ENCODE assay signal across 8 cellular contexts in the genomic region with DNA sequence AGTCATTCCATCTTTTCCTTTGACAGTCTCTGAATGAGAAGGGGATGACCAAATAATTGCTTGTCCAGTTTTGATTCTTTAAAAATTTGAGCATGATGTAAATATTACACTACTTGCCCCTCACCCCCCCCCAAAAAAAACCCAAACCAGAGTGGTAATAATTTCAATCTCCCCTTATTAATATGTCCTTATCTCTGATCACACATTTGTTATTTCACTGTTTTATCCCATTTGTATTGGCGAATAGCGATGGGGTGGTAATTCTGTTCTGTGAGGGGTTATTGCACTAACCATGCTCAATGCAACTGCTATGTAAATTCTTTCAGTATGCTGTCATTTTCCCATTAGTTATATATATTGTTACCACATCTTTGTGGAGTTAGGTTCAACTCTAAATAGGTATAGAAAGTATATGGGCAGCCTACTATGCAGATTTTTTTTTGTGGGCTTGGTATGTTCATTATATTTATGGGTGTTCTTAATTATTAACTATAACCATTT. TPM values are rescaled to one million over a fixed set of nuclear protein-coding genes. Genes with fewer than 3 reads are reported as not detected.
DNase-seq lines count a peak whose midpoint lies in the region; ATAC-seq, FAIRE-seq and TF ChIP-seq lines count a peak whose summit lies in the region.

No MANE protein-coding gene starts in this region.

- WGBS in esophagus muscularis mucosa: 15% methylated on average over 2 of the region's 2 CpGs

- no peak for TF ChIP-seq POLR2A in esophagus muscularis mucosa (IDR thresholded peaks at IDR 0.05; ENCODE audit: low read depth)

- peaks cover 18% of the 10 kb centered on the region for H3K79me2 ChIP-seq in parathyroid adenoma

- no peak for TF ChIP-seq CTCF in RWPE2 (IDR thresholded peaks at IDR 0.05; ENCODE audit: poor library complexity, severe bottlenecking)
- no peak for TF ChIP-seq CTCF in esophagus muscularis mucosa (IDR thresholded peaks at IDR 0.05)
- TF ChIP-seq CTCF in parathyroid adenoma (IDR thresholded peaks at IDR 0.05): no peak

- ATAC-seq in RWPE2 (ENCODE audit: low read depth): peak; percentile 24; the same call in 1 of the 3 replicates
- no peak for ATAC-seq in GM19395 (IDR thresholded peaks at IDR 0.05; ENCODE audit: unreplicated experiment)

- intact Hi-C loops in esophagus muscularis mucosa (cut with DNase I): no loop called here

- peak overlapping the region; percentile 84 for H2AFZ ChIP-seq in parathyroid adenoma

- DNase-seq in ELR (ENCODE audit: low read depth): peak; percentile 66
- DNase-seq in RWPE2 (ENCODE audit: low spot score): no peak
- DNase-seq in esophagus muscularis mucosa (ENCODE audit: extremely low spot score): no peak
- DNase-seq in HTR-8/SVneo (ENCODE audit: insufficient read length, low spot score): no peak
- DNase-seq in COLO668 (lab: John Stamatoyannopoulos, UW; ENCODE audit: unreplicated experiment): no peak
- DNase-seq in NCI-H2081 treated with DMSO at 0.1 percent for 48 hours (lab: John Stamatoyannopoulos, UW): no peak

- H3K4me2 ChIP-seq in parathyroid adenoma (ENCODE audit: low read length): peak overlapping the region; percentile 81

- no peaks in the 10 kb centered on the region for H3K9me3 ChIP-seq in RWPE2 (ENCODE audit: severe bottlenecking)
- no peaks in the 10 kb centered on the region for H3K9me3 ChIP-seq in esophagus muscularis mucosa
- H3K9me3 ChIP-seq in parathyroid adenoma (ENCODE audit: control insufficient read depth, low read length): no peaks in the 10 kb centered on the region

- peaks cover 7% of the 10 kb centered on the region for H3K4me1 ChIP-seq in RWPE2 (ENCODE audit: insufficient read depth, poor library complexity, severe bottlenecking)
- peaks cover 21 to 60% (median 59%) of the 10 kb centered on the region in 4 donors for H3K4me1 ChIP-seq in esophagus muscularis mucosa
- H3K4me1 ChIP-seq in parathyroid adenoma: peaks cover 11% of the 10 kb centered on the region

- TF ChIP-seq EP300 in esophagus muscularis mucosa (IDR thresholded peaks at IDR 0.05): no peak

- FAIRE-seq in HTR-8/SVneo (lab: Jason Lieb, UNC): no peak

- H3K27me3 ChIP-seq in RWPE2 (ENCODE audit: insufficient read depth, poor library complexity, severe bottlenecking) (no peaks in the 10 kb centered on the region), esophagus muscularis mucosa (no peaks in the 10 kb centered on the region), parathyroid adenoma (ENCODE audit: control insufficient read depth, insufficient read depth, low read length) (no peaks in the 10 kb centered on the region)

- peak overlapping the region; percentile 62 for H3K4me3 ChIP-seq in RWPE2 (ENCODE audit: severe bottlenecking)
- H3K4me3 ChIP-seq in esophagus muscularis mucosa: peak overlapping the region; percentile 71 to 100 (median 96)
- H3K4me3 ChIP-seq in parathyroid adenoma (ENCODE audit: low read depth, low read length): peak overlapping the region; percentile 88

- peak overlapping the region; percentile 71 for H3K27ac ChIP-seq in RWPE2 (ENCODE audit: poor library complexity, severe bottlenecking)
- H3K27ac ChIP-seq in esophagus muscularis mucosa (replicated peaks in 1 of 4): peak overlapping the region; percentile 97 to 98 (median 98)
- H3K27ac ChIP-seq in parathyroid adenoma: peak overlapping the region; percentile 99

- peak overlapping the region; percentile 95 for H3K9ac ChIP-seq in parathyroid adenoma

- H3K36me3 ChIP-seq in RWPE2 (ENCODE audit: low read depth): no peaks in the 10 kb centered on the region
- H3K36me3 ChIP-seq in esophagus muscularis mucosa: no peaks in the 10 kb centered on the region
- no peaks in the 10 kb centered on the region for H3K36me3 ChIP-seq in parathyroid adenoma (ENCODE audit: control insufficient read depth, insufficient read depth, low read length)

RNA-seq across cellular contexts. Expression of a gene that starts 1.1 kb away (rescaled TPM):
- 10 to 100 TPM; 26.6 to 34.5 (median 29.2) TPM for total RNA-seq in esophagus muscularis mucosa

RNA-seq across cellular contexts. Expression of a gene that starts 36.3 kb away (rescaled TPM):
- total RNA-seq in esophagus muscularis mucosa: 100 to 1,000 TPM in 3 of 4 donors, 10 to 100 TPM in 1; 94.7 to 252 (median 177) TPM
